ENCODE assay signal across 14 cellular contexts in the genomic region with DNA sequence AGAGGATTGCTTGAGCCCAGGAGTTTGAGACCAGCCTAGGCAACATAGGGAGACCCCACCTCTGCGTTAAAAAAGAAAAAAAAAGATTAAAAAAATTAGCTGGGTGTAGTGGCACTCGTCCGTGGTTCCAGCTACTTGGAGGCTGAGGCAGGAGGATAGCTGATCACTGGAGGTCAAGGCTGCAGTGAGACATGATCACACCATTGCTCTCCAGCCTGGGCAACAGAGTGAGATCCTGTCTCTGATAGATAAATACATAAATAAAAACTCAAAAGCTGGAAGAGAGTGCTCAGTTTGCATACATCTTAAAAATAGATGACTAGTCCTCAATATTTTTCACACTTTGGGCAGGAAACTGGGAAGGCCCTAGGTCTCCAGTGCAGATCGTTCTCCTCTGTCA. TPM values are rescaled to one million over a fixed set of nuclear protein-coding genes. Genes with fewer than 3 reads are reported as not detected.
DNase-seq lines count a peak whose midpoint lies in the region; ATAC-seq lines count a peak whose summit lies in the region.
"Had no signal": no experiment of that assay in that cellular context is flagged by ENCODE, and none has a peak within 500 bp of the region (broad histone marks: within the 10 kb centered on the region; RNA-seq: fewer than 3 reads in every experiment).

No MANE protein-coding gene starts in this region.

- POLR2A ChIA-PET in T-cell (lab: Charles Lee): no interaction called here

- peaks cover 85% of the 10 kb centered on the region for H3K4me1 Mint-ChIP-seq in activated T-cell treated with anti-CD3 and anti-CD28 coated beads, Interleukin-2, amount 50 U/mL, for 72 hours (ENCODE audit: low read depth)
- H3K4me1 Mint-ChIP-seq in T-cell: peaks cover 89 to 91% (median 90%) of the 10 kb centered on the region in 3 donors
- H3K4me1 Mint-ChIP-seq in dendritic cell treated with granulocyte-macrophage colony-stimulating factor and Interleukin-4, amounts not matched to agents 40 ng/mL and 50 ng/mL, for 4 days (ENCODE audit: low read depth): peaks cover 69% of the 10 kb centered on the region
- H3K4me1 Mint-ChIP-seq in stimulated activated memory B cell treated with anti-CD40 and anti-IgM and Interleukin-4, amounts not matched to agents 10 μg/mL and 1 μg/mL and 100 μg/mL, for 72 hours: peaks cover 87% of the 10 kb centered on the region

- H3K9me3 Mint-ChIP-seq in activated T-cell treated with anti-CD3 and anti-CD28 coated beads, Interleukin-2, amount 50 U/mL, for 72 hours: no peaks in the 10 kb centered on the region
- H3K9me3 Mint-ChIP-seq in T-cell: no peaks in the 10 kb centered on the region
- no peaks in the 10 kb centered on the region for H3K9me3 Mint-ChIP-seq in dendritic cell treated with granulocyte-macrophage colony-stimulating factor and Interleukin-4, amounts not matched to agents 40 ng/mL and 50 ng/mL, for 4 days
- H3K9me3 Mint-ChIP-seq in stimulated activated memory B cell treated with anti-CD40 and anti-IgM and Interleukin-4, amounts not matched to agents 10 μg/mL and 1 μg/mL and 100 μg/mL, for 72 hours: no peaks in the 10 kb centered on the region

- no peaks in the 10 kb centered on the region for H3K27me3 Mint-ChIP-seq in activated T-cell treated with anti-CD3 and anti-CD28 coated beads, Interleukin-2, amount 50 U/mL, for 72 hours (ENCODE audit: low read depth)
- no peaks in the 10 kb centered on the region for H3K27me3 Mint-ChIP-seq in T-cell
- no peaks in the 10 kb centered on the region for H3K27me3 Mint-ChIP-seq in dendritic cell treated with granulocyte-macrophage colony-stimulating factor and Interleukin-4, amounts not matched to agents 40 ng/mL and 50 ng/mL, for 4 days
- H3K27me3 Mint-ChIP-seq in stimulated activated memory B cell treated with anti-CD40 and anti-IgM and Interleukin-4, amounts not matched to agents 10 μg/mL and 1 μg/mL and 100 μg/mL, for 72 hours: no peaks in the 10 kb centered on the region

- CTCF ChIA-PET in T-cell (lab: Charles Lee): no interaction called here

- peak overlapping the region; percentile 72 to 91 for H3K4me3 Mint-ChIP-seq in activated T-cell treated with anti-CD3 and anti-CD28 coated beads, Interleukin-2, amount 50 U/mL, for 72 hours
- H3K4me3 Mint-ChIP-seq in T-cell: peak overlapping the region in 2 of 3 donors; percentile 31 to 82
- H3K4me3 Mint-ChIP-seq in dendritic cell treated with granulocyte-macrophage colony-stimulating factor and Interleukin-4, amounts not matched to agents 40 ng/mL and 50 ng/mL, for 4 days: no peak overlapping the region
- no peak overlapping the region for H3K4me3 Mint-ChIP-seq in stimulated activated memory B cell treated with anti-CD40 and anti-IgM and Interleukin-4, amounts not matched to agents 10 μg/mL and 1 μg/mL and 100 μg/mL, for 72 hours

- H3K27ac Mint-ChIP-seq in activated T-cell treated with anti-CD3 and anti-CD28 coated beads, Interleukin-2, amount 50 U/mL, for 72 hours: peak overlapping the region; percentile 99
- H3K27ac Mint-ChIP-seq in T-cell: peak overlapping the region; percentile 92 to 93
- H3K27ac Mint-ChIP-seq in dendritic cell treated with granulocyte-macrophage colony-stimulating factor and Interleukin-4, amounts not matched to agents 40 ng/mL and 50 ng/mL, for 4 days: peak overlapping the region; percentile 70
- peak overlapping the region; percentile 86 for H3K27ac Mint-ChIP-seq in stimulated activated memory B cell treated with anti-CD40 and anti-IgM and Interleukin-4, amounts not matched to agents 10 μg/mL and 1 μg/mL and 100 μg/mL, for 72 hours

- ATAC-seq in activated T-cell treated with anti-CD3 and anti-CD28 coated beads, Interleukin-2, amount 50 U/mL, for 72 hours (replicated peaks in 1 of 2): no peak
- ATAC-seq in T-cell (replicated peaks in 1 of 4) (no peak), HG03565 (IDR thresholded peaks at IDR 0.05; ENCODE audit: unreplicated experiment) (no peak), GM21528 (IDR thresholded peaks at IDR 0.05; ENCODE audit: low FRiP score, unreplicated experiment) (no peak)
- no peak for ATAC-seq in stimulated activated memory B cell treated with anti-CD40 and anti-IgM and Interleukin-4, amounts not matched to agents 10 μg/mL and 1 μg/mL and 100 μg/mL, for 72 hours
- ATAC-seq: left lung had no signal

- intact Hi-C loops in dendritic cell treated with granulocyte-macrophage colony-stimulating factor and Interleukin-4, amounts not matched to agents 40 ng/mL and 50 ng/mL, for 4 days (cut with micrococcal nuclease): loop anchor here (5.0 kb wide), 2 partner anchors 53 to 88 kb away; partner anchors contain the start of gene TMEM131L

- no peaks in the 10 kb centered on the region for H3K36me3 Mint-ChIP-seq in activated T-cell treated with anti-CD3 and anti-CD28 coated beads, Interleukin-2, amount 50 U/mL, for 72 hours (ENCODE audit: insufficient read depth in 2 of 2)
- peaks cover 11% of the 10 kb centered on the region for H3K36me3 Mint-ChIP-seq in T-cell
- H3K36me3 Mint-ChIP-seq in dendritic cell treated with granulocyte-macrophage colony-stimulating factor and Interleukin-4, amounts not matched to agents 40 ng/mL and 50 ng/mL, for 4 days (ENCODE audit: low read depth): no peaks in the 10 kb centered on the region
- H3K36me3 Mint-ChIP-seq in stimulated activated memory B cell treated with anti-CD40 and anti-IgM and Interleukin-4, amounts not matched to agents 10 μg/mL and 1 μg/mL and 100 μg/mL, for 72 hours: peaks cover 7% of the 10 kb centered on the region

- DNase-seq in activated T-cell treated with anti-CD3 and anti-CD28 coated beads, Interleukin-2, amount 50 U/mL, for 72 hours: no peak
- DNase-seq in activated T-cell treated with anti-CD3 and anti-CD28 coated beads, Interleukin-2, amount 50 U/mL, for 48 hours: no peak
- DNase-seq in T-cell: no peak
- DNase-seq in dermis blood vessel endothelial cell: no peak
- DNase-seq: ACHN; activated CD4-positive, CD25-positive, alpha-beta regulatory T cell treated with anti-CD3 and anti-CD28 coated beads, Interleukin-2, amount 50 U/mL, for 72 hours; GOT3; left lung; NCI-H774; trophoblast cell had no signal

RNA-seq across cellular contexts. Expression of gene TMEM131L, which starts 54.1 kb away (rescaled TPM):
- 10 to 100 TPM; 32.7 to 44.4 TPM for total RNA-seq in activated T-cell treated with anti-CD3 and anti-CD28 coated beads, Interleukin-2, amount 50 U/mL, for 72 hours
- total RNA-seq in T-cell: 100 to 1,000 TPM in 1 of 5 donors, 10 to 100 TPM in 4; 60.7 to 115 (median 72.6) TPM
- total RNA-seq in dermis blood vessel endothelial cell: 16.2 and 25.3 TPM in 2 replicates

Comparison
In these comparisons a context has a peak if more than half of its experiments do, and no peak if none do; other contexts are left out.
1. H3K4me3 Mint-ChIP-seq: peak in activated T-cell treated with anti-CD3 and anti-CD28 coated beads, Interleukin-2, amount 50 U/mL, for 72 hours (2 of 2) and T-cell (2 of 3); none in dendritic cell treated with granulocyte-macrophage colony-stimulating factor and Interleukin-4, amounts not matched to agents 40 ng/mL and 50 ng/mL, for 4 days (single experiment) and stimulated activated memory B cell treated with anti-CD40 and anti-IgM and Interleukin-4, amounts not matched to agents 10 μg/mL and 1 μg/mL and 100 μg/mL, for 72 hours (single experiment).
2. Peak in every context shown above with its lines, with median percentiles within 50 percentile points of each other: H3K27ac Mint-ChIP-seq.